ENCODE assay signal across 8 cellular contexts in the genomic region with DNA sequence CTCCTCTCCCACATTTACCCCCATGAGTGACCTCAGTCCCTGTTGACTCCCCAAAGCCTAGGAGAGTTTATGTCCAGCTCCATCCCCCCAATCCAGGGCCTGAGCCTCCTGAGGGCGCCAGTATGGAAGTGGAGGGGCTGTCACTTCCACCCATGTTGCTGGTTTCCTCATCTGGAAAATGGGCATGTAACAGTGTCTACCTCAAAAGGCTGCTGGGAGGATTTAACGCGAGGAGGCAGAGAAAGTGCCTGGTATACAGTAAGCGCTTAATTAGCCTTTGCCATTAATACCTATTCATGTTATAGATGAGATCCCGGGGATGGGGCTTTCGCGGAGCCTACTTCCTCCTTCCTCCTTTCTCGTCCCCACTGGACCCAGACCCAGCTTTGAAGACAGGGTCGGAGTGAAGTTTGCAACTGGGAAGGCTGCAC. TPM values are rescaled to one million over a fixed set of nuclear protein-coding genes. Genes with fewer than 3 reads are reported as not detected.
A peak's percentile ranks its signal among the peaks of the same experiment; 100 is the strongest.
DNase-seq lines count a peak whose midpoint lies in the region; ATAC-seq and TF ChIP-seq lines count a peak whose summit lies in the region.

No MANE protein-coding gene starts in this region.

- peak in 1 of 2 donors; percentile 13 for DNase-seq in activated T-cell treated with anti-CD3 and anti-CD28 coated beads, Interleukin-2, amount 50 U/mL, for 72 hours
- no peak for DNase-seq in activated T-cell treated with anti-CD3 and anti-CD28 coated beads, Interleukin-2, amount 50 U/mL, for 1 hour
- peak; percentile 16 for DNase-seq in kidney tubule cell (ENCODE audit: low spot score)
- no peak for DNase-seq in thoracic aorta (ENCODE audit: low spot score)
- DNase-seq in NCI-H2171 (lab: John Stamatoyannopoulos, UW), result no peak
- no peak for DNase-seq in activated CD4-positive, CD25-positive, alpha-beta regulatory T cell (lab: John Stamatoyannopoulos, UW)

- peak overlapping the region; percentile 51 to 69 for H3K27ac ChIP-seq in thoracic aorta

- H3K9me3 Mint-ChIP-seq in activated T-cell treated with anti-CD3 and anti-CD28 coated beads, Interleukin-2, amount 50 U/mL, for 72 hours, result no peaks in the 10 kb centered on the region
- H3K9me3 Mint-ChIP-seq in activated naive CD8-positive, alpha-beta T cell (ENCODE audit: low read depth), result no peaks in the 10 kb centered on the region

- H3K4me3 Mint-ChIP-seq in activated T-cell treated with anti-CD3 and anti-CD28 coated beads, Interleukin-2, amount 50 U/mL, for 72 hours, result peak overlapping the region; percentile 98 to 99
- H3K4me3 Mint-ChIP-seq in activated naive CD8-positive, alpha-beta T cell, result peak overlapping the region; percentile 97

- peak overlapping the region; percentile 81 for H3K27ac Mint-ChIP-seq in activated T-cell treated with anti-CD3 and anti-CD28 coated beads, Interleukin-2, amount 50 U/mL, for 72 hours
- H3K27ac Mint-ChIP-seq in activated naive CD8-positive, alpha-beta T cell, result peak overlapping the region; percentile 97

- H3K27me3 Mint-ChIP-seq in activated T-cell treated with anti-CD3 and anti-CD28 coated beads, Interleukin-2, amount 50 U/mL, for 72 hours (ENCODE audit: low read depth), result no peaks in the 10 kb centered on the region
- no peaks in the 10 kb centered on the region for H3K27me3 Mint-ChIP-seq in activated naive CD8-positive, alpha-beta T cell

- no peaks in the 10 kb centered on the region for H3K9me3 ChIP-seq in thoracic aorta

- no peak for ATAC-seq in activated T-cell treated with anti-CD3 and anti-CD28 coated beads, Interleukin-2, amount 50 U/mL, for 72 hours (replicated peaks in 1 of 2)
- ATAC-seq in thoracic aorta (ENCODE audit: insufficient number of reproducible peaks, low FRiP score, low read depth) (peak; percentile 0), HG03378 (IDR thresholded peaks at IDR 0.05; ENCODE audit: unreplicated experiment) (no peak)

- peak overlapping the region; percentile 83 for H3K4me3 ChIP-seq in thoracic aorta

- peaks cover 12 to 18% of the 10 kb centered on the region in 2 donors for H3K36me3 Mint-ChIP-seq in activated T-cell treated with anti-CD3 and anti-CD28 coated beads, Interleukin-2, amount 50 U/mL, for 72 hours (ENCODE audit: insufficient read depth in 2 of 2)
- peaks cover 5% of the 10 kb centered on the region for H3K36me3 Mint-ChIP-seq in activated naive CD8-positive, alpha-beta T cell

- peaks cover 0 to 11% of the 10 kb centered on the region in 2 donors for H3K4me1 ChIP-seq in thoracic aorta (ENCODE audit: control insufficient read depth in 1 of 2, low read depth in 2 of 2)

- H3K27me3 ChIP-seq in thoracic aorta (replicated peaks; ENCODE audit: insufficient read depth), result no peaks in the 10 kb centered on the region

- no peak for TF ChIP-seq CTCF in thoracic aorta (IDR thresholded peaks at IDR 0.05)

- H3K36me3 ChIP-seq in thoracic aorta, result peaks cover 8% of the 10 kb centered on the region

- H3K4me1 Mint-ChIP-seq in activated T-cell treated with anti-CD3 and anti-CD28 coated beads, Interleukin-2, amount 50 U/mL, for 72 hours (ENCODE audit: low read depth), result peaks cover 24% of the 10 kb centered on the region
- H3K4me1 Mint-ChIP-seq in activated naive CD8-positive, alpha-beta T cell (ENCODE audit: low read depth), result peaks cover 23% of the 10 kb centered on the region

RNA-seq across cellular contexts. Expression of gene TYK2, which starts 0.5 kb away (rescaled TPM):
- 100 to 1,000 TPM; 174 to 222 TPM for total RNA-seq in activated T-cell treated with anti-CD3 and anti-CD28 coated beads, Interleukin-2, amount 50 U/mL, for 72 hours
- 10 to 100 TPM; 79.3 to 96.7 TPM for total RNA-seq in thoracic aorta

RNA-seq across cellular contexts. Expression of gene CDC37, which starts 23.4 kb away (rescaled TPM):
- 100 to 1,000 TPM; 128 to 137 TPM for total RNA-seq in activated T-cell treated with anti-CD3 and anti-CD28 coated beads, Interleukin-2, amount 50 U/mL, for 72 hours
- total RNA-seq in thoracic aorta, result 100 to 1,000 TPM; 133 to 166 TPM

RNA-seq across cellular contexts. Expression of gene PDE4A, which starts 40.4 kb away (rescaled TPM):
- total RNA-seq in activated T-cell treated with anti-CD3 and anti-CD28 coated beads, Interleukin-2, amount 50 U/mL, for 72 hours, result 10 to 100 TPM; 21.8 to 36.8 TPM
- total RNA-seq in thoracic aorta, result 10 to 100 TPM; 24.9 to 25.5 TPM

RNA-seq across cellular contexts. Expression of gene ICAM3, which starts 40.5 kb away (rescaled TPM):
- total RNA-seq in activated T-cell treated with anti-CD3 and anti-CD28 coated beads, Interleukin-2, amount 50 U/mL, for 72 hours, result 100 to 1,000 TPM; 163 to 183 TPM
- total RNA-seq in thoracic aorta, result 1 to 10 TPM; 3.5 to 8.0 TPM

RNA-seq across cellular contexts. Expression of gene RAVER1, which starts 46.6 kb away (rescaled TPM):
- 10 to 100 TPM; 60.2 to 68.3 TPM for total RNA-seq in activated T-cell treated with anti-CD3 and anti-CD28 coated beads, Interleukin-2, amount 50 U/mL, for 72 hours
- total RNA-seq in thoracic aorta, result 10 to 100 TPM; 31.8 to 33.4 TPM
